ENCODE assay signal across 8 cellular contexts in genomic region chr15:66619152-66619903, GRCh38. TPM values are rescaled to one million over a fixed set of nuclear protein-coding genes. Genes with fewer than 3 reads are reported as not detected.
DNase-seq lines count a peak whose midpoint lies in the region; ATAC-seq and TF ChIP-seq lines count a peak whose summit lies in the region.

No MANE protein-coding gene starts in this region.

- H3K79me1 ChIP-seq in trophoblast cell (ENCODE audit: low read length), result peaks cover 36% of the 10 kb centered on the region

- BruUV-seq in Panc1 (replicated peaks; lab: Mats Ljungman, UMichigan), result no TSS peak

- no peak overlapping the region for H3K4me3 ChIP-seq in Panc1 (ENCODE audit: low read depth in 2 of 2, low read length in 2 of 2)
- H3K4me3 ChIP-seq in trophoblast cell (ENCODE audit: low read depth, low read length), result no peak overlapping the region

- H2BK12ac ChIP-seq in trophoblast cell (ENCODE audit: low read length), result peak overlapping the region; percentile 88

- no peak overlapping the region for H3K23ac ChIP-seq in trophoblast cell (ENCODE audit: low read length)

- H3K4ac ChIP-seq in trophoblast cell (ENCODE audit: low read depth, low read length), result peak overlapping the region; percentile 35

- H3K4me2 ChIP-seq in trophoblast cell (ENCODE audit: low read length), result no peak overlapping the region

- H3K27me3 ChIP-seq in Panc1 (ENCODE audit: control insufficient read depth, insufficient read depth, low read length) (no peaks in the 10 kb centered on the region), trophoblast cell (ENCODE audit: insufficient read depth, low read length) (no peaks in the 10 kb centered on the region)

- H3K9me3 ChIP-seq in Panc1 (ENCODE audit: control insufficient read depth, insufficient read depth, low read depth, low read length) (no peaks in the 10 kb centered on the region), trophoblast cell (ENCODE audit: insufficient read depth, low read depth, low read length) (no peaks in the 10 kb centered on the region)

- ATAC-seq in Panc1 (peak; percentile 93), Right ventricle myocardium superior (ENCODE audit: poor library complexity) (peak; percentile 84), GM18907 (IDR thresholded peaks at IDR 0.05; ENCODE audit: unreplicated experiment) (no peak)

- in situ Hi-C loops in Panc1 (cut with HindIII; ENCODE audit: low pct_unique_long_range_greater_than_20kb, low sequenced_read_pairs), result no loop called here

- intact Hi-C loops in Panc1 (cut with micrococcal nuclease; ENCODE audit: unreplicated experiment), result loop anchor here (2.0 kb wide), 1 partner anchor 79 kb away; no protein-coding TSS in a partner anchor
- intact Hi-C loops in Right ventricle myocardium superior (cut with DNase I), result loop anchor here (2.0 to 5.0 kb wide), 2 partner anchors 81 to 233 kb away; no protein-coding TSS in a partner anchor

- H4K8ac ChIP-seq in trophoblast cell (ENCODE audit: low read depth, low read length), result peak overlapping the region; percentile 51

- H2BK120ac ChIP-seq in trophoblast cell (ENCODE audit: insufficient read depth, low read length, poor library complexity), result peak overlapping the region; percentile 83

- H3K14ac ChIP-seq in trophoblast cell (ENCODE audit: low read length), result peak overlapping the region; percentile 28

- no peak overlapping the region for H2AFZ ChIP-seq in trophoblast cell (ENCODE audit: insufficient read depth, low read length, poor library complexity)

- peak overlapping the region; percentile 75 for H2AK5ac ChIP-seq in trophoblast cell (ENCODE audit: low read length)

- peak overlapping the region; percentile 35 for H2BK5ac ChIP-seq in trophoblast cell (ENCODE audit: low read depth, low read length, poor library complexity)

- DNase-seq in CD1c-positive myeloid dendritic cell (ENCODE audit: extremely low spot score), result peak; percentile 69
- DNase-seq in H4 (ENCODE audit: low spot score), result peak; percentile 64
- DNase-seq in Panc1 (ENCODE audit: low read depth, low spot score), result peak; percentile 39
- peak; percentile 40 for DNase-seq in activated naive CD4-positive, alpha-beta T cell treated with anti-CD3 and anti-CD28 coated beads, Interleukin-2, amount 50 U/mL, for 16 hours
- peak; percentile 89 for DNase-seq in Right ventricle myocardium superior
- peak; percentile 92 to 95 for DNase-seq in trophoblast cell
- no peak for DNase-seq in NCI-H128 (lab: John Stamatoyannopoulos, UW; ENCODE audit: unreplicated experiment)

- peak; percentile 96 for TF ChIP-seq CTCF in Panc1 (IDR thresholded peaks at IDR 0.05)

- no CpG with 5 or more reads among the region's 17 CpGs for WGBS in trophoblast cell (ENCODE audit: extremely low coverage, insufficient coverage, insufficient read length)

- H3K27ac ChIP-seq in Panc1 (ENCODE audit: low read length) (peak overlapping the region; percentile 36), trophoblast cell (ENCODE audit: low read depth, low read length) (peak overlapping the region; percentile 29)

- peaks cover 45% of the 10 kb centered on the region for H3K4me1 ChIP-seq in Panc1 (ENCODE audit: control insufficient read depth, insufficient read depth, low read length)
- peaks cover 25 to 31% of the 10 kb centered on the region in 2 experiments for H3K4me1 ChIP-seq in trophoblast cell (ENCODE audit: control insufficient read depth in 1 of 2, insufficient read depth in 2 of 2, low read length in 2 of 2)

- H3K18ac ChIP-seq in trophoblast cell (ENCODE audit: low read length), result peak overlapping the region; percentile 26

- H4K12ac ChIP-seq in trophoblast cell (ENCODE audit: low read depth, low read length), result no peak overlapping the region

- peak overlapping the region; percentile 76 for H4K91ac ChIP-seq in trophoblast cell (ENCODE audit: low read depth, low read length)

- peaks cover 6% of the 10 kb centered on the region for H3K79me2 ChIP-seq in trophoblast cell (ENCODE audit: control insufficient read depth, insufficient read depth, low read length, poor library complexity)

- CTCF ChIA-PET in Panc1 (lab: Charles Lee), result interaction anchor here (0.6 to 2.4 kb wide), 11 partner anchors 9 to 338 kb away, joined by 3 to 23 read pairs (median 3); no protein-coding TSS in a partner anchor

- H3K36me3 ChIP-seq in Panc1 (ENCODE audit: control insufficient read depth, insufficient read depth, low read length) (no peaks in the 10 kb centered on the region), trophoblast cell (ENCODE audit: control insufficient read depth in 1 of 2, insufficient read depth in 2 of 2, low read length in 2 of 2) (no peaks in the 10 kb centered on the region)

- no peak overlapping the region for H3K9ac ChIP-seq in trophoblast cell (ENCODE audit: low read length)

- POLR2A ChIA-PET in Panc1 (lab: Charles Lee), result no interaction called here

RNA-seq across cellular contexts. Expression of gene LCTL, which starts 53.5 kb away (rescaled TPM):
- total RNA-seq in H4 (2014; rRNA removed; shearing (Covaris generic)), result 0.06 and 0.10 TPM in 2 replicates
- total RNA-seq in Panc1 (2021; ENCODE audit: unreplicated experiment) (not detected), Right ventricle myocardium superior (not detected)
- polyA plus RNA-seq in Panc1 (2012; ENCODE audit: insufficient read length), result 0.21 TPM
- polyA plus RNA-seq in trophoblast cell (2013), result 0.40 TPM in 2 replicates
